ENCODE assay signal across 1 cellular context in genomic region chr6:146891615-146892265, GRCh38.
TF ChIP-seq lines count a peak whose summit lies in the region.

No MANE protein-coding gene starts in this region.

TF ChIP-seq in SK-N-SH, 30 proteins besides CTCF, POLR2A, EP300 and RAD21 (continued from another document):
- 0 out of 2 replicates have a peak, but pooled peaks have one; percentile 4 for TF ChIP-seq MAX (IDR thresholded peaks at IDR 0.05; ENCODE audit: low read depth)
